Comparison of ENCODE assay signal across 1 cellular context in genomic region chr9:2180171-2180570, GRCh38.
TF ChIP-seq lines count a peak whose summit lies in the region.

No MANE protein-coding gene starts in this region.

TF ChIP-seq in H1, 55 proteins besides CTCF, POLR2A, EP300 and RAD21 (continued from another document):
- no peak for TF ChIP-seq ZNF274 (IDR thresholded peaks at IDR 0.05; ENCODE audit: borderline replicate concordance, extremely low read depth, low read length)
- no peak for TF ChIP-seq BACH1 (IDR thresholded peaks at IDR 0.05; ENCODE audit: low read length)
- no peak for TF ChIP-seq USF2 (IDR thresholded peaks at IDR 0.05; ENCODE audit: low read length)
